In the genomic region with DNA sequence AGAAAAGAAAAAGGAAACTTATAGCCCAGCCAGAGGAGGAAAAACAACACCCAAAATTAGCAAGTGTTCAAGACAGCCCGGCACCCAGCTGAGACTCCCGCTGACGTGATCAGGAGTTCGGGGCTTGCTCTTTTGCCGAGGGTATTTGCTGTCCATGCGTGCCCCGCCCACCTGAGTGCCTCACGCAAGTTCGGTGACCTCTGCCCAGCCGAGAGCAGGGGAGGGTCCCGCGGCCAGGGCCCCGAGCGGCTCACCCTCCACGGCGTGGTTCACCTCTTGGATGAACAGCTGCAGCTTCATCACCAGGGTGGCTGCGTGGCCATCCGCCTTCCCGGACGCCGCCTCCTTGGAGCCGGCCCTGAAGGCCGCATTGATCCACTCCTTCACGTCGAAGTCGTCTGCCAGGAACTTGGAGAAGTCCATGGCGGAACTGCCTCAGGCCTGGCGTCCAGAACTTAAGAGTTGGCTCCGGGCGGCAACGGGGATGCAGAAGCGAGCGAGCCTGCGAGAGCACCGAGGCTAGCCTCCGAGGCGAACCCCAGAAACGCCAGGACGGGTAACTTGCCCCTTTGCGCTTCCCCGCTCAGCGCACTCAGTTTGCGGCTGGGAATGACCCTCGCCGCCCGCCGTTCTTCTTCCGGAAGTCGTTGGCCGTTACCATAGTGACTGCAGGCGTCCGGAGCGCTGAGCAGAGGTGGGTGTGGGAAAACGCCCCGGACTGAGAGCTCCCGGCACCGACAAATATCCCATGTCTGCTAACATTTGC, we compare ENCODE assay signal across 8 cellular contexts. TPM values are rescaled to one million over a fixed set of nuclear protein-coding genes. Genes with fewer than 3 reads are reported as not detected.
DNase-seq lines count a peak whose midpoint lies in the region; ATAC-seq and TF ChIP-seq lines count a peak whose summit lies in the region.

A gene (minus strand): TSS at position 618 of the 766 bp plus-strand sequence. CDS start 195 bp downstream, at position 423.

- peak; percentile 81 for ATAC-seq in GM18907 (IDR thresholded peaks at IDR 0.05; ENCODE audit: unreplicated experiment)
- ATAC-seq in HG03159 (IDR thresholded peaks at IDR 0.05; ENCODE audit: unreplicated experiment) = peak; percentile 85

- peaks cover 3% of the 10 kb centered on the region; the same call in 1 of the 2 replicates for H3K9me3 ChIP-seq in AG04450 (ENCODE audit: control insufficient read depth, insufficient read depth, low read length)

- no peaks in the 10 kb centered on the region for H3K27me3 ChIP-seq in AG04450 (ENCODE audit: control insufficient read depth, insufficient read depth, low read length)
- no peaks in the 10 kb centered on the region for H3K27me3 ChIP-seq in kidney epithelial cell (ENCODE audit: control insufficient read depth, insufficient read depth, low read length)

- H3K36me3 ChIP-seq in kidney epithelial cell (ENCODE audit: control insufficient read depth, insufficient read depth, low read length) = no peaks in the 10 kb centered on the region

- peak within 1 kb of the TSS; percentile 70 for H3K27ac ChIP-seq in AG04450 (ENCODE audit: low read depth, low read length)

- CTCF ChIA-PET in AG04450 (lab: Charles Lee) = interaction anchor here (0.7 to 6.8 kb wide), 2 partner anchors 18 to 56 kb away, joined by 3 to 99 read pairs; no protein-coding TSS in a partner anchor

- TF ChIP-seq CTCF in AG04450 (IDR thresholded peaks at IDR 0.05; ENCODE audit: low read depth, low read length) = no peak
- no peak for TF ChIP-seq CTCF in choroid plexus epithelial cell (conservative IDR thresholded peaks at IDR 0.05; ENCODE audit: low read depth, low read length)
- no peak for TF ChIP-seq CTCF in kidney epithelial cell (IDR thresholded peaks at IDR 0.05; ENCODE audit: insufficient read depth, low read length, poor library complexity, severe bottlenecking)

- POLR2A ChIA-PET in AG04450 (lab: Yijun Ruan, JAX) = interaction anchor here (0.6 to 1.3 kb wide), 3 partner anchors 9 to 105 kb away, joined by 3 to 9 read pairs (median 4); a partner anchor contains a TSS

- DNase-seq in AG04450 (ENCODE audit: low read depth, low spot score) = peak; percentile 71
- DNase-seq in NCI-H510A (lab: John Stamatoyannopoulos, UW) = peak; percentile 75
- DNase-seq in activated CD4-positive, alpha-beta T cell treated with anti-CD3 and anti-CD28 coated beads for 4 hours = peak; percentile 79 to 81
- peak; percentile 91 for DNase-seq in choroid plexus epithelial cell (ENCODE audit: low read depth)
- peak; percentile 65 for DNase-seq in kidney epithelial cell (ENCODE audit: low read depth)
- DNase-seq in stimulated activated CD4-positive, alpha-beta T cell treated with anti-CD3 and anti-CD28 coated beads, Interleukin-15, amount 100 ng/mL, for 1 hour (ENCODE audit: low read depth in 1 of 2, low spot score in 1 of 2) = peak; percentile 60 to 77

- H3K4me3 ChIP-seq in AG04450 (ENCODE audit: low read depth, low read length) = peak within 1 kb of the TSS; percentile 96
- H3K4me3 ChIP-seq in choroid plexus epithelial cell (ENCODE audit: low read depth, low read length) = peak within 1 kb of the TSS; percentile 97
- H3K4me3 ChIP-seq in kidney epithelial cell (ENCODE audit: low read depth, low read length) = peak within 1 kb of the TSS; percentile 81

RNA-seq across cellular contexts. Expression of the gene that starts here (rescaled TPM):
- polyA plus RNA-seq in AG04450 (2011; rRNA removed) = 19.6 and 24.5 TPM in 2 replicates
- polyA minus RNA-seq in AG04450 (2011; rRNA and poly(A)+ RNA removed) = 24.4 and 28.9 TPM in 2 replicates
- total RNA-seq in kidney epithelial cell = 10.7 and 13.6 TPM in 2 replicates

Comparison
In these comparisons a context has a peak if more than half of its experiments do, and no peak if none do; other contexts are left out.
1. Peak in every context shown above with its lines: DNase-seq, ATAC-seq, H3K4me3 ChIP-seq and H3K27ac ChIP-seq.